ENCODE assay signal across 10 cellular contexts in genomic region chr3:177194319-177194718, GRCh38. TPM values are rescaled to one million over a fixed set of nuclear protein-coding genes. Genes with fewer than 3 reads are reported as not detected.
DNase-seq lines count a peak whose midpoint lies in the region; ATAC-seq and TF ChIP-seq lines count a peak whose summit lies in the region.
"Had no signal": no experiment of that assay in that cellular context is flagged by ENCODE, and none has a peak within 500 bp of the region (broad histone marks: within the 10 kb centered on the region; RNA-seq: fewer than 3 reads in every experiment).

No MANE protein-coding gene starts in this region.

- H3K9ac ChIP-seq in HUES6 (ENCODE audit: low read length) (peak overlapping the region; percentile 100), mucosa of rectum (ENCODE audit: low read depth in 1 of 2, low read length in 2 of 2) (peak overlapping the region; percentile 80 to 94)

- BruUV-seq in MCF 10A (replicated peaks; lab: Mats Ljungman, UMichigan): no TSS peak

- no peak for ATAC-seq in HG03135 (IDR thresholded peaks at IDR 0.05; ENCODE audit: unreplicated experiment)

- H3K27me3 Mint-ChIP-seq in MCF 10A (ENCODE audit: insufficient read depth, unreplicated experiment): no peaks in the 10 kb centered on the region

- H3K27ac Mint-ChIP-seq in MCF 10A (ENCODE audit: low read depth, unreplicated experiment): peak overlapping the region; percentile 89

- H3K9me3 Mint-ChIP-seq in MCF 10A (ENCODE audit: unreplicated experiment): no peaks in the 10 kb centered on the region

- peaks cover 71% of the 10 kb centered on the region for H3K79me2 ChIP-seq in ACC112 (ENCODE audit: control insufficient read depth, insufficient read depth, low read length, unreplicated experiment)

- TF ChIP-seq CTCF in MCF 10A (IDR thresholded peaks at IDR 0.05; ENCODE audit: unreplicated experiment): no peak

- intact Hi-C loops in MCF 10A (cut with micrococcal nuclease): loop anchor here (2.0 kb wide), 1 partner anchor 68 kb away; no protein-coding TSS in a partner anchor

- H3K4me3 Mint-ChIP-seq in MCF 10A (ENCODE audit: unreplicated experiment): peak overlapping the region; percentile 97

- H3K27me3 ChIP-seq in ACC112 (ENCODE audit: insufficient read depth, low read length) (no peaks in the 10 kb centered on the region), HUES6 (ENCODE audit: control insufficient read depth, insufficient read depth, low read length) (no peaks in the 10 kb centered on the region), mucosa of rectum (ENCODE audit: control insufficient read depth in 2 of 2, insufficient read depth in 2 of 2, low read length in 2 of 2) (no peaks in the 10 kb centered on the region)

- H3K36me3 ChIP-seq in ACC112 (ENCODE audit: insufficient read depth, low read length) (no peaks in the 10 kb centered on the region), HUES6 (ENCODE audit: control insufficient read depth, insufficient read depth, low read length) (peaks cover 8% of the 10 kb centered on the region; the same call in 1 of the 2 replicates), mucosa of rectum (ENCODE audit: control insufficient read depth in 2 of 2, insufficient read depth in 2 of 2, low read length in 2 of 2) (no peaks in the 10 kb centered on the region)

- H2AFZ ChIP-seq in ACC112 (ENCODE audit: low read length, unreplicated experiment): no peak overlapping the region

- H3K4me1 Mint-ChIP-seq in MCF 10A (ENCODE audit: insufficient read depth, unreplicated experiment): peaks cover 34% of the 10 kb centered on the region

- peak overlapping the region; percentile 99 for H3K4me3 ChIP-seq in ACC112 (ENCODE audit: low read depth, low read length)
- H3K4me3 ChIP-seq in HUES6 (ENCODE audit: low read depth, low read length): peak overlapping the region; percentile 100
- H3K4me3 ChIP-seq in mucosa of rectum (ENCODE audit: low read length in 2 of 2): peak overlapping the region; percentile 89 to 94

- H3K27ac ChIP-seq in ACC112 (ENCODE audit: low read depth, low read length) (no peak overlapping the region), HUES6 (ENCODE audit: low read depth, low read length) (peak overlapping the region; percentile 10; the same call in 1 of the 2 replicates), mucosa of rectum (ENCODE audit: low read depth in 2 of 2, low read length in 2 of 2) (no peak overlapping the region)

- H3K9me3 ChIP-seq in HUES6 (ENCODE audit: control insufficient read depth, insufficient read depth, low read depth, low read length): no peaks in the 10 kb centered on the region
- no peaks in the 10 kb centered on the region for H3K9me3 ChIP-seq in mucosa of rectum (ENCODE audit: control insufficient read depth in 2 of 2, low read length in 2 of 2)

- H3K4me1 ChIP-seq in ACC112 (ENCODE audit: control insufficient read depth, insufficient read depth, low read length, unreplicated experiment) (peaks cover 25% of the 10 kb centered on the region), HUES6 (ENCODE audit: control insufficient read depth, insufficient read depth, low read length) (peaks cover 48% of the 10 kb centered on the region), mucosa of rectum (ENCODE audit: control insufficient read depth in 2 of 2, insufficient read depth in 2 of 2, low read length in 2 of 2) (peaks cover 24 to 32% of the 10 kb centered on the region in 2 donors)

- no peak for DNase-seq in MCF 10A (ENCODE audit: unreplicated experiment)
- DNase-seq in NCI-H187 (lab: John Stamatoyannopoulos, UW): no peak
- no peak for DNase-seq in NCI-H1092 (lab: John Stamatoyannopoulos, UW)
- DNase-seq in stimulated activated naive CD4-positive, alpha-beta T cell (lab: John Stamatoyannopoulos, UW): no peak
- DNase-seq: GDM1, NCI-H345 had no signal

- POLR2A ChIA-PET in MCF 10A (lab: Yijun Ruan, JAX): interaction anchor here (0.7 to 4.5 kb wide), 13 partner anchors 14 to 621 kb away, joined by 3 to 55 read pairs (median 5); no protein-coding TSS in a partner anchor

- H3K36me3 Mint-ChIP-seq in MCF 10A (ENCODE audit: insufficient read depth, unreplicated experiment): peaks cover 10% of the 10 kb centered on the region

- CTCF ChIA-PET in MCF 10A (lab: Yijun Ruan, JAX): interaction anchor here (0.5 to 2.3 kb wide), 8 partner anchors 15 to 1152 kb away, joined by 3 to 14 read pairs (median 4); no protein-coding TSS in a partner anchor

RNA-seq across cellular contexts. Expression of gene TBL1XR1, which starts 3.0 kb away (rescaled TPM):
- 171 and 178 TPM in 2 replicates for total RNA-seq in MCF 10A (2022)
